Comparison of ENCODE assay signal across 30 cellular contexts in the genomic region with DNA sequence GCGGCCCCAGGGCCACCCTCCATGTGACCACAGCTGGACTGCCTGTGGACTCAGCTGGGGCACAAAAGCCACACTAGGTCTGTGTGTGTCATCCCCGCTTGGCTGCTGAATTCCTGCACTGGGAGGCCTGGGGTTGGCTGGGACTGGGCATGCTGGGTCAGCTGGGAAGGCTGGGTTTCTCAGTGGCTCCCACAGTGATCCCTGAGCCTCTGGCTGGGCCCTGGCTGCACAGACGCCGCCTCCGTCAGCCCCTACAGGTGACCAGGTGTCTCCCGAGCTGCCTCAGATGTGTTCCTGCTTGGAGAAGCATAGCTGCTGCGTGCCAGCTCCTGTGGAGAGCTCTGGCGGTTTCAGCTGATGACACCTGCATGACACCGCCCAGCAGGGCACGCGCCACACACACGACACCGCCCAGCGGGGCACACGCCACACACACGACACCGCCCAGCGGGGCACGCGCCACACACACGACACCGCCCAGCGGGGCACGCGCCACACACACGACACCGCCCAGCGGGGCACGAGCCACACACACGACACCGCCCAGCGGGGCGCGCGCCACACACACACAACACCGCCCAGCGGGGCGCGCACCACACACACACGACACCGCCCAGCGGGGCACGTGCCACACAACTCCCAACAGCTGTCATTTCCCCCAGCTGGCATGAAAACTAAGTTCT.
A peak's percentile ranks its signal among the peaks of the same experiment; 100 is the strongest.
DNase-seq lines count a peak whose midpoint lies in the region; ATAC-seq and TF ChIP-seq lines count a peak whose summit lies in the region.
"Had no signal": no experiment of that assay in that cellular context is flagged by ENCODE, and none has a peak within 500 bp of the region (broad histone marks: within the 10 kb centered on the region; RNA-seq: fewer than 3 reads in every experiment).

No MANE protein-coding gene starts in this region.

- peak; percentile 19 for DNase-seq in G401 (ENCODE audit: low spot score)
- DNase-seq in NCI-H146 (lab: John Stamatoyannopoulos, UW), result peak; percentile 85
- no peak for DNase-seq in WTC11 (ENCODE audit: low spot score)
- no peak for DNase-seq in neural progenitor cell (ENCODE audit: low spot score)
- DNase-seq in SKM-1 treated with dmso at 0.1 percent for 144 hours (lab: John Stamatoyannopoulos, UW; ENCODE audit: unreplicated experiment), result no peak
- no peak for DNase-seq in body of pancreas
- DNase-seq: activated B cell treated with CpG ODN at 0.5 μM for 24 hours; activated CD4-positive, alpha-beta T cell treated with anti-CD3 and anti-CD28 coated beads, Interleukin-2, amount 50 U/mL, for 48 hours; activated CD8-positive, alpha-beta memory T cell treated with anti-CD3 and anti-CD28 coated beads, Interleukin-2, amount 50 U/mL, for 48 hours; Calu3; effector CD4-positive, alpha-beta T cell; erythroblast; foreskin melanocyte; left colon; mesendoderm; NCI-H1694; NCI-H226; NCI-H82; OCI-M1; stimulated activated CD4-positive, alpha-beta T cell treated with anti-CD3 and anti-CD28 coated beads, Interleukin-12 subunit alpha, Interleukin-12 subunit beta, amount 100 ng/mL, for 4 hours; stimulated activated CD4-positive, alpha-beta T cell treated with anti-CD3 and anti-CD28 coated beads, Interleukin-4, amount 100 ng/mL, for 4 hours; stimulated activated naive CD4-positive, alpha-beta T cell treated with Interleukin-2 at 50 U/mL for 16 hours; T-helper 9 cell had no signal

- H3K9ac ChIP-seq in neural progenitor cell, result no peak overlapping the region

- no peaks in the 10 kb centered on the region for H3F3A ChIP-seq in neural progenitor cell (ENCODE audit: low read depth)

- H3K27ac ChIP-seq in neural progenitor cell (no peak overlapping the region), body of pancreas (no peak overlapping the region)
- H3K27ac ChIP-seq: right atrium auricular region had no signal

- 90 to 94% methylated on average over 8 to 17 of the region's 43 CpGs for WGBS in body of pancreas, 2 donors

- peaks cover 26% of the 10 kb centered on the region for H4K20me1 ChIP-seq in neural progenitor cell (ENCODE audit: low read depth)

- H3K36me3 ChIP-seq in neural progenitor cell (peaks cover 3% of the 10 kb centered on the region), body of pancreas (replicated peaks in 1 of 2; ENCODE audit: insufficient read depth in 1 of 2, low read depth in 2 of 2) (peaks cover 4 to 7% of the 10 kb centered on the region in 2 donors)

- peaks cover 4% of the 10 kb centered on the region for H3K9me3 Mint-ChIP-seq in WTC11
- H3K9me3 Mint-ChIP-seq in neural progenitor cell, result no peaks in the 10 kb centered on the region
- H3K9me3 Mint-ChIP-seq: activated B cell treated with CpG ODN at 0.5 μM for 24 hours, brain, IgD-negative memory B cell had no signal

- H3K79me2 ChIP-seq in neural progenitor cell (ENCODE audit: low read depth), result no peaks in the 10 kb centered on the region

- no peak overlapping the region for H3K4me2 ChIP-seq in neural progenitor cell

- in situ Hi-C loops in G401 (cut with HindIII; ENCODE audit: low sequenced_read_pairs), result no loop called here

- H3K4me1 Mint-ChIP-seq in WTC11 (peaks cover 2% of the 10 kb centered on the region; the same call in 1 of the 2 replicates), neural progenitor cell (peaks cover 20% of the 10 kb centered on the region)

- H3K4me3 Mint-ChIP-seq in WTC11, result no peak overlapping the region
- no peak overlapping the region for H3K4me3 Mint-ChIP-seq in neural progenitor cell
- H3K4me3 Mint-ChIP-seq: activated B cell treated with CpG ODN at 0.5 μM for 24 hours, brain, IgD-negative memory B cell had no signal

- no peaks in the 10 kb centered on the region for H3K27me3 Mint-ChIP-seq in WTC11 (ENCODE audit: low read depth)
- H3K27me3 Mint-ChIP-seq in neural progenitor cell (ENCODE audit: insufficient read depth, low read depth), result peaks cover 2% of the 10 kb centered on the region
- H3K27me3 Mint-ChIP-seq: activated B cell treated with CpG ODN at 0.5 μM for 24 hours, brain, IgD-negative memory B cell had no signal

- H3K9me3 ChIP-seq in neural progenitor cell (ENCODE audit: low read depth), result no peaks in the 10 kb centered on the region
- no peaks in the 10 kb centered on the region for H3K9me3 ChIP-seq in body of pancreas
- H3K9me3 ChIP-seq: right atrium auricular region had no signal

- TF ChIP-seq CTCF in WTC11 (IDR thresholded peaks at IDR 0.05), result no peak
- no peak for TF ChIP-seq CTCF in neural progenitor cell (IDR thresholded peaks at IDR 0.05)
- no peak for TF ChIP-seq CTCF in body of pancreas (IDR thresholded peaks at IDR 0.05)

- H2AFZ ChIP-seq in neural progenitor cell (replicated peaks), result no peak overlapping the region

- POLR2A ChIA-PET in WTC11 (lab: Charles Lee), result no interaction called here

- H3K27ac Mint-ChIP-seq in WTC11 (no peak overlapping the region), neural progenitor cell (peak overlapping the region; percentile 60)
- H3K27ac Mint-ChIP-seq: activated B cell treated with CpG ODN at 0.5 μM for 24 hours; activated T-helper 2 cell treated with anti-CD3 and anti-CD28 coated beads, Interferon-gamma antibody, Interleukin-2, Interleukin-4, amounts not matched to agents 10 μg/mL and 5 μg/mL and 100 μg/mL, durations not matched to agents 14 hours and 24 hours and 36 hours; IgD-negative memory B cell had no signal

- intact Hi-C loops in body of pancreas (cut with DNase I), result no loop called here

- H3K27me3 ChIP-seq in neural progenitor cell, result no peaks in the 10 kb centered on the region
- no peaks in the 10 kb centered on the region for H3K27me3 ChIP-seq in body of pancreas
- H3K27me3 ChIP-seq: right atrium auricular region had no signal

- peaks cover 7% of the 10 kb centered on the region for H3K4me1 ChIP-seq in neural progenitor cell
- no peaks in the 10 kb centered on the region for H3K4me1 ChIP-seq in body of pancreas
- H3K4me1 ChIP-seq: right atrium auricular region had no signal

- H3K4me3 ChIP-seq in neural progenitor cell (no peak overlapping the region), body of pancreas (no peak overlapping the region)
- H3K4me3 ChIP-seq: right atrium auricular region had no signal

- peaks cover 23% of the 10 kb centered on the region for H3K36me3 Mint-ChIP-seq in WTC11
- peaks cover 34% of the 10 kb centered on the region for H3K36me3 Mint-ChIP-seq in neural progenitor cell

- no peak for TF ChIP-seq POLR2A in body of pancreas (IDR thresholded peaks at IDR 0.05)

- CTCF ChIA-PET in WTC11 (lab: Charles Lee), result no interaction called here

- ATAC-seq in WTC11, result peak; percentile 13; the same call in 1 of the 2 replicates
- ATAC-seq in HG02973 (IDR thresholded peaks at IDR 0.05; ENCODE audit: unreplicated experiment), result no peak
- no peak for ATAC-seq in HG03469 (IDR thresholded peaks at IDR 0.05; ENCODE audit: unreplicated experiment)
- ATAC-seq in body of pancreas, result no peak
- ATAC-seq: HCT116, left colon had no signal

TF ChIP-seq in WTC11, 78 proteins besides CTCF, POLR2A, EP300 and RAD21 (continues in another document):
- TF ChIP-seq ZNF219 (CRISPR knock-in tag; IDR thresholded peaks at IDR 0.05; ENCODE audit: borderline replicate concordance), result no peak
- TF ChIP-seq ZNF396 (CRISPR knock-in tag; IDR thresholded peaks at IDR 0.05; ENCODE audit: borderline replicate concordance), result no peak
- no peak for TF ChIP-seq ELF4 (CRISPR knock-in tag; IDR thresholded peaks at IDR 0.05; ENCODE audit: low read depth)
- no peak for TF ChIP-seq ZBTB21 (CRISPR knock-in tag; IDR thresholded peaks at IDR 0.05; ENCODE audit: borderline replicate concordance)
- TF ChIP-seq, protein P1, sequence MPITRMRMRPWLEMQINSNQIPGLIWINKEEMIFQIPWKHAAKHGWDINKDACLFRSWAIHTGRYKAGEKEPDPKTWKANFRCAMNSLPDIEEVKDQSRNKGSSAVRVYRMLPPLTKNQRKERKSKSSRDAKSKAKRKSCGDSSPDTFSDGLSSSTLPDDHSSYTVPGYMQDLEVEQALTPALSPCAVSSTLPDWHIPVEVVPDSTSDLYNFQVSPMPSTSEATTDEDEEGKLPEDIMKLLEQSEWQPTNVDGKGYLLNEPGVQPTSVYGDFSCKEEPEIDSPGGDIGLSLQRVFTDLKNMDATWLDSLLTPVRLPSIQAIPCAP (CRISPR knock-in tag; IDR thresholded peaks at IDR 0.05), result no peak
- TF ChIP-seq, protein P2, sequence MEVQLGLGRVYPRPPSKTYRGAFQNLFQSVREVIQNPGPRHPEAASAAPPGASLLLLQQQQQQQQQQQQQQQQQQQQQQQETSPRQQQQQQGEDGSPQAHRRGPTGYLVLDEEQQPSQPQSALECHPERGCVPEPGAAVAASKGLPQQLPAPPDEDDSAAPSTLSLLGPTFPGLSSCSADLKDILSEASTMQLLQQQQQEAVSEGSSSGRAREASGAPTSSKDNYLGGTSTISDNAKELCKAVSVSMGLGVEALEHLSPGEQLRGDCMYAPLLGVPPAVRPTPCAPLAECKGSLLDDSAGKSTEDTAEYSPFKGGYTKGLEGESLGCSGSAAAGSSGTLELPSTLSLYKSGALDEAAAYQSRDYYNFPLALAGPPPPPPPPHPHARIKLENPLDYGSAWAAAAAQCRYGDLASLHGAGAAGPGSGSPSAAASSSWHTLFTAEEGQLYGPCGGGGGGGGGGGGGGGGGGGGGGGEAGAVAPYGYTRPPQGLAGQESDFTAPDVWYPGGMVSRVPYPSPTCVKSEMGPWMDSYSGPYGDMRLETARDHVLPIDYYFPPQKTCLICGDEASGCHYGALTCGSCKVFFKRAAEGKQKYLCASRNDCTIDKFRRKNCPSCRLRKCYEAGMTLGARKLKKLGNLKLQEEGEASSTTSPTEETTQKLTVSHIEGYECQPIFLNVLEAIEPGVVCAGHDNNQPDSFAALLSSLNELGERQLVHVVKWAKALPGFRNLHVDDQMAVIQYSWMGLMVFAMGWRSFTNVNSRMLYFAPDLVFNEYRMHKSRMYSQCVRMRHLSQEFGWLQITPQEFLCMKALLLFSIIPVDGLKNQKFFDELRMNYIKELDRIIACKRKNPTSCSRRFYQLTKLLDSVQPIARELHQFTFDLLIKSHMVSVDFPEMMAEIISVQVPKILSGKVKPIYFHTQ (CRISPR knock-in tag; IDR thresholded peaks at IDR 0.05), result no peak
- TF ChIP-seq FOXK1 (CRISPR knock-in tag; IDR thresholded peaks at IDR 0.05), result no peak
- no peak for TF ChIP-seq CREB1 (CRISPR knock-in tag; IDR thresholded peaks at IDR 0.05)
- TF ChIP-seq, protein P3, sequence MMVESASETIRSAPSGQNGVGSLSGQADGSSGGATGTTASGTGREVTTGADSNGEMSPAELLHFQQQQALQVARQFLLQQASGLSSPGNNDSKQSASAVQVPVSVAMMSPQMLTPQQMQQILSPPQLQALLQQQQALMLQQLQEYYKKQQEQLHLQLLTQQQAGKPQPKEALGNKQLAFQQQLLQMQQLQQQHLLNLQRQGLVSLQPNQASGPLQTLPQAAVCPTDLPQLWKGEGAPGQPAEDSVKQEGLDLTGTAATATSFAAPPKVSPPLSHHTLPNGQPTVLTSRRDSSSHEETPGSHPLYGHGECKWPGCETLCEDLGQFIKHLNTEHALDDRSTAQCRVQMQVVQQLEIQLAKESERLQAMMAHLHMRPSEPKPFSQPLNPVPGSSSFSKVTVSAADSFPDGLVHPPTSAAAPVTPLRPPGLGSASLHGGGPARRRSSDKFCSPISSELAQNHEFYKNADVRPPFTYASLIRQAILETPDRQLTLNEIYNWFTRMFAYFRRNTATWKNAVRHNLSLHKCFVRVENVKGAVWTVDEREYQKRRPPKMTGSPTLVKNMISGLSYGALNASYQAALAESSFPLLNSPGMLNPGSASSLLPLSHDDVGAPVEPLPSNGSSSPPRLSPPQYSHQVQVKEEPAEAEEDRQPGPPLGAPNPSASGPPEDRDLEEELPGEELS (CRISPR knock-in tag; IDR thresholded peaks at IDR 0.05), result no peak

Comparison
In these comparisons a context has a peak if more than half of its experiments do, and no peak if none do; other contexts are left out.
1. DNase-seq: peak in G401 (single experiment) and NCI-H146 (single experiment); none in WTC11 (single experiment), neural progenitor cell (single experiment), SKM-1 treated with dmso at 0.1 percent for 144 hours (single experiment) and body of pancreas (0 of 4).